8 cellular contexts compared by ENCODE assay signal in genomic region chr1:159936284-159936904, GRCh38. TPM values are rescaled to one million over a fixed set of nuclear protein-coding genes. Genes with fewer than 3 reads are reported as not detected.
A peak's percentile ranks its signal among the peaks of the same experiment; 100 is the strongest.
DNase-seq lines count a peak whose midpoint lies in the region; ATAC-seq and TF ChIP-seq lines count a peak whose summit lies in the region.

No MANE protein-coding gene starts in this region.

- peaks cover 0 to 1% (median 0%) of the 10 kb centered on the region in 7 donors for H3K9me3 Mint-ChIP-seq in CD14-positive monocyte
- no peaks in the 10 kb centered on the region; the same call in 2 of the 3 replicates for H3K9me3 Mint-ChIP-seq in GM23338

- no peaks in the 10 kb centered on the region for H3F3A ChIP-seq in GM23338 (replicated peaks; ENCODE audit: low read depth)

- peaks cover 4% of the 10 kb centered on the region; the same call in 1 of the 2 replicates for H4K20me1 ChIP-seq in GM23338 (replicated peaks; ENCODE audit: insufficient read depth)

- peaks cover 19% of the 10 kb centered on the region for H3K4me1 ChIP-seq in GM23338 (ENCODE audit: insufficient read depth)

- peaks cover 57% of the 10 kb centered on the region for H3K4me1 Mint-ChIP-seq in CD14-positive monocyte
- peaks cover 29% of the 10 kb centered on the region for H3K4me1 Mint-ChIP-seq in GM23338

- no peaks in the 10 kb centered on the region for H3K79me2 ChIP-seq in GM23338 (replicated peaks; ENCODE audit: insufficient read depth)

- peak overlapping the region; percentile 69 for H3K4me2 ChIP-seq in GM23338

- H3K27ac ChIP-seq in GM23338 (ENCODE audit: low read depth): peak overlapping the region; percentile 45; the same call in 1 of the 2 replicates
- no peak overlapping the region for H3K27ac ChIP-seq in dorsolateral prefrontal cortex

- H3K36me3 Mint-ChIP-seq in CD14-positive monocyte: peaks cover 0 to 3% of the 10 kb centered on the region in 2 donors
- H3K36me3 Mint-ChIP-seq in GM23338 (ENCODE audit: low read depth): peaks cover 43% of the 10 kb centered on the region

- no peaks in the 10 kb centered on the region for H3K9me2 ChIP-seq in GM23338 (ENCODE audit: insufficient read depth)

- intact Hi-C loops in CD14-positive monocyte (cut with micrococcal nuclease): loop anchor here (2.0 to 10.0 kb wide), 3 partner anchors 70 to 158 kb away; partner anchors contain the start of gene IGSF8 (in 1 of the 2)
- intact Hi-C loops in dorsolateral prefrontal cortex (cut with DNase I): loop anchor here (2.0 to 10.0 kb wide), 5 partner anchors 68 to 441 kb away; no protein-coding TSS in a partner anchor

- no peaks in the 10 kb centered on the region for H3K27me3 ChIP-seq in GM23338 (ENCODE audit: insufficient read depth)
- H3K27me3 ChIP-seq in dorsolateral prefrontal cortex: peaks cover 0 to 18% (median 0%) of the 10 kb centered on the region in 45 donors

- TF ChIP-seq CTCF in CD14-positive monocyte (IDR thresholded peaks at IDR 0.05) (peak; percentile 99), GM23338 (conservative IDR thresholded peaks at IDR 0.05; ENCODE audit: low read depth in 2 of 2) (peak; percentile 73 to 99), dorsolateral prefrontal cortex (IDR thresholded peaks at IDR 0.05 in 54 of 56, conservative IDR thresholded peaks at IDR 0.05 in 2 of 56; ENCODE audit: low read depth in 1 of 56, partially characterized antibody in 56 of 56) (peak; percentile 78 to 100 (median 97))

- ATAC-seq in GM23338 (peak; percentile 85), HG02852 (IDR thresholded peaks at IDR 0.05; ENCODE audit: unreplicated experiment) (no peak)

- DNase-seq in CD14-positive monocyte (ENCODE audit: low spot score): peak; percentile 71
- peak; percentile 79 for DNase-seq in GM23338 (ENCODE audit: low spot score)
- DNase-seq in NCI-H2227 treated with DMSO at 0.1 percent for 48 hours (lab: John Stamatoyannopoulos, UW): peak; percentile 15
- peak; percentile 86 for DNase-seq in activated CD4-positive, alpha-beta T cell treated with anti-CD3 and anti-CD28 coated beads, Interleukin-2, amount 50 U/mL, for 1 hour
- DNase-seq in dorsolateral prefrontal cortex: peak in 5 of 10 donors; percentile 45 to 78 (median 55)
- DNase-seq in medulla oblongata (ENCODE audit: extremely low spot score): peak; percentile 32
- DNase-seq in stimulated activated CD8-positive, alpha-beta memory T cell treated with anti-CD3 and anti-CD28 coated beads, Interleukin-2, amount 100 ng/mL, for 48 hours (ENCODE audit: low read depth in 2 of 2): peak; percentile 65 to 78

- peaks cover 0 to 2% (median 2%) of the 10 kb centered on the region in 3 donors for H3K27me3 Mint-ChIP-seq in CD14-positive monocyte (ENCODE audit: low read depth in 3 of 3)
- peaks cover 21% of the 10 kb centered on the region for H3K27me3 Mint-ChIP-seq in GM23338 (ENCODE audit: insufficient read depth, low read depth, poor library complexity)

- H3K27ac Mint-ChIP-seq in CD14-positive monocyte (peak overlapping the region in 6 of 7 donors; percentile 17 to 75 (median 48)), GM23338 (no peak overlapping the region)

- H3K4me3 Mint-ChIP-seq in CD14-positive monocyte (no peak overlapping the region), GM23338 (no peak overlapping the region; the same call in 2 of the 3 replicates)

- H2AFZ ChIP-seq in GM23338: no peak overlapping the region

- H3K4me3 ChIP-seq in GM23338: no peak overlapping the region
- no peak overlapping the region for H3K4me3 ChIP-seq in dorsolateral prefrontal cortex

- H3K36me3 ChIP-seq in GM23338 (ENCODE audit: insufficient read depth): 0 out of 2 replicates have a peak, but pooled peaks cover 12% of the 10 kb centered on the region

TF ChIP-seq in GM23338, 12 proteins besides CTCF, POLR2A, EP300 and RAD21:
- TF ChIP-seq POLR2AphosphoS5 (IDR thresholded peaks at IDR 0.05; ENCODE audit: low read depth) (no peak), EZH2 (IDR thresholded peaks at IDR 0.05; ENCODE audit: low read depth, unreplicated experiment) (no peak), ZNF331 (CRISPR knock-in tag; IDR thresholded peaks at IDR 0.05; ENCODE audit: low read depth) (no peak)
- TF ChIP-seq, protein P1, sequence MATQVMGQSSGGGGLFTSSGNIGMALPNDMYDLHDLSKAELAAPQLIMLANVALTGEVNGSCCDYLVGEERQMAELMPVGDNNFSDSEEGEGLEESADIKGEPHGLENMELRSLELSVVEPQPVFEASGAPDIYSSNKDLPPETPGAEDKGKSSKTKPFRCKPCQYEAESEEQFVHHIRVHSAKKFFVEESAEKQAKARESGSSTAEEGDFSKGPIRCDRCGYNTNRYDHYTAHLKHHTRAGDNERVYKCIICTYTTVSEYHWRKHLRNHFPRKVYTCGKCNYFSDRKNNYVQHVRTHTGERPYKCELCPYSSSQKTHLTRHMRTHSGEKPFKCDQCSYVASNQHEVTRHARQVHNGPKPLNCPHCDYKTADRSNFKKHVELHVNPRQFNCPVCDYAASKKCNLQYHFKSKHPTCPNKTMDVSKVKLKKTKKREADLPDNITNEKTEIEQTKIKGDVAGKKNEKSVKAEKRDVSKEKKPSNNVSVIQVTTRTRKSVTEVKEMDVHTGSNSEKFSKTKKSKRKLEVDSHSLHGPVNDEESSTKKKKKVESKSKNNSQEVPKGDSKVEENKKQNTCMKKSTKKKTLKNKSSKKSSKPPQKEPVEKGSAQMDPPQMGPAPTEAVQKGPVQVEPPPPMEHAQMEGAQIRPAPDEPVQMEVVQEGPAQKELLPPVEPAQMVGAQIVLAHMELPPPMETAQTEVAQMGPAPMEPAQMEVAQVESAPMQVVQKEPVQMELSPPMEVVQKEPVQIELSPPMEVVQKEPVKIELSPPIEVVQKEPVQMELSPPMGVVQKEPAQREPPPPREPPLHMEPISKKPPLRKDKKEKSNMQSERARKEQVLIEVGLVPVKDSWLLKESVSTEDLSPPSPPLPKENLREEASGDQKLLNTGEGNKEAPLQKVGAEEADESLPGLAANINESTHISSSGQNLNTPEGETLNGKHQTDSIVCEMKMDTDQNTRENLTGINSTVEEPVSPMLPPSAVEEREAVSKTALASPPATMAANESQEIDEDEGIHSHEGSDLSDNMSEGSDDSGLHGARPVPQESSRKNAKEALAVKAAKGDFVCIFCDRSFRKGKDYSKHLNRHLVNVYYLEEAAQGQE (IDR thresholded peaks at IDR 0.05; ENCODE audit: unreplicated experiment): peak; percentile 17

RNA-seq across cellular contexts. Expression of gene IGSF9, which starts 9.0 kb away (rescaled TPM):
- polyA plus RNA-seq in CD14-positive monocyte (not detected), GM23338 (2016; fragmentation: Nextera tagmentation; extraction: Ambion mirVana) (9.3 and 10.3 TPM in 2 replicates)
- total RNA-seq in GM23338 (2014; rRNA removed; shearing (Covaris generic)): 23.5 and 27.6 TPM in 2 replicates
- total RNA-seq in dorsolateral prefrontal cortex: under 1 TPM in 90 of 120 experiments, not detected in 30; 0.11 to 0.95 (median 0.25) TPM

RNA-seq across cellular contexts. Expression of gene TAGLN2, which starts 11.1 kb away (rescaled TPM):
- polyA plus RNA-seq in CD14-positive monocyte: 1,000 to 10,000 TPM in 1 of 2 donors, 100 to 1,000 TPM in 1; 918 to 1,259 TPM
- total RNA-seq in GM23338 (2014; rRNA removed; shearing (Covaris generic)): 55.4 and 60.1 TPM in 2 replicates
- polyA plus RNA-seq in GM23338 (2016; fragmentation: Nextera tagmentation; extraction: Ambion mirVana): 53.7 and 58.2 TPM in 2 replicates
- total RNA-seq in dorsolateral prefrontal cortex: 10 to 100 TPM; 21.2 to 87.9 (median 41.1) TPM

RNA-seq across cellular contexts. Expression of gene SLAMF9, which starts 17.6 kb away (rescaled TPM):
- not detected for polyA plus RNA-seq in CD14-positive monocyte
- total RNA-seq in GM23338 (2014; rRNA removed; shearing (Covaris generic)): not detected in 2 replicates
- not detected in 2 replicates for polyA plus RNA-seq in GM23338 (2016; fragmentation: Nextera tagmentation; extraction: Ambion mirVana)
- total RNA-seq in dorsolateral prefrontal cortex: under 1 TPM in 7 of 120 experiments, not detected in 113; 0.57 to 0.99 (median 0.78) TPM

RNA-seq across cellular contexts. Expression of gene CFAP45, which starts 36.4 kb away (rescaled TPM):
- polyA plus RNA-seq in CD14-positive monocyte (under 1 TPM in 1 of 2 donors, not detected in 1; 0.12 TPM), GM23338 (2016; fragmentation: Nextera tagmentation; extraction: Ambion mirVana) (0.19 and 0.36 TPM in 2 replicates)
- total RNA-seq in GM23338 (2014; rRNA removed; shearing (Covaris generic)): not detected in 2 replicates
- 1 to 10 TPM in 6 of 120 experiments, under 1 TPM in 26, not detected in 88; 0.26 to 2.2 (median 0.70) TPM for total RNA-seq in dorsolateral prefrontal cortex

Comparison
In these comparisons a context has a peak if more than half of its experiments do, and no peak if none do; other contexts are left out.
1. RNA of gene IGSF9, which starts 9.0 kb away (total RNA-seq): 23.5 to 27.6 TPM in GM23338; 0.11 to 0.95 TPM in dorsolateral prefrontal cortex; every median in the first group is over 10 times any median in the second.
2. Peak in every context shown above with its lines, with median percentiles within 50 percentile points of each other: CTCF ChIP-seq.